Comparison of ENCODE assay signal across 23 cellular contexts in genomic region chr1:151193856-151194255, GRCh38. TPM values are rescaled to one million over a fixed set of nuclear protein-coding genes. Genes with fewer than 3 reads are reported as not detected.
DNase-seq lines count a peak whose midpoint lies in the region; ATAC-seq, FAIRE-seq and TF ChIP-seq lines count a peak whose summit lies in the region.
"Had no signal": no experiment of that assay in that cellular context is flagged by ENCODE, and none has a peak within 500 bp of the region (broad histone marks: within the 10 kb centered on the region; RNA-seq: fewer than 3 reads in every experiment).

No MANE protein-coding gene starts in this region.

- H3K27me3 Mint-ChIP-seq in HFFc6 (ENCODE audit: insufficient read depth) (peaks cover 9% of the 10 kb centered on the region), WTC11 (ENCODE audit: low read depth) (no peaks in the 10 kb centered on the region; the same call in 1 of the 2 replicates), neural crest cell (ENCODE audit: low read depth) (peaks cover 25% of the 10 kb centered on the region)

- H3K9me3 Mint-ChIP-seq in HFFc6 = no peaks in the 10 kb centered on the region; the same call in 1 of the 2 replicates
- no peaks in the 10 kb centered on the region for H3K9me3 Mint-ChIP-seq in WTC11
- H3K9me3 Mint-ChIP-seq in neural crest cell = no peaks in the 10 kb centered on the region
- H3K9me3 Mint-ChIP-seq: activated CD4-positive, alpha-beta T cell treated with anti-CD3 and anti-CD28 coated beads, Interleukin-2, amount 10 ng/mL, durations not matched to agents 7 days and 5 days; activated T-cell treated with anti-CD3 and anti-CD28 coated beads, Interleukin-2, amount 50 U/mL, for 4 hours; natural killer cell treated with Interleukin-12 subunit alpha and Interleukin-12 subunit beta and Interleukin-15 and Interleukin-18, amount 100 ng/mL, for 72 hours had no signal

- H3K4me1 Mint-ChIP-seq in HFFc6 (ENCODE audit: low read depth) (peaks cover 48% of the 10 kb centered on the region), WTC11 (peaks cover 13% of the 10 kb centered on the region), neural crest cell (peaks cover 31% of the 10 kb centered on the region)

- in situ Hi-C loops in Caki2 (cut with HindIII; ENCODE audit: low pct_unique_long_range_greater_than_20kb, low sequenced_read_pairs) = no loop called here

- H3K4me3 Mint-ChIP-seq in HFFc6 (no peak overlapping the region), WTC11 (no peak overlapping the region), neural crest cell (peak overlapping the region; percentile 39)
- H3K4me3 Mint-ChIP-seq: activated CD4-positive, alpha-beta T cell treated with anti-CD3 and anti-CD28 coated beads, Interleukin-2, amount 10 ng/mL, durations not matched to agents 7 days and 5 days; activated T-cell treated with anti-CD3 and anti-CD28 coated beads, Interleukin-2, amount 50 U/mL, for 4 hours; H9; natural killer cell treated with Interleukin-12 subunit alpha and Interleukin-12 subunit beta and Interleukin-15 and Interleukin-18, amount 100 ng/mL, for 72 hours had no signal

- no peak for ATAC-seq in WTC11
- ATAC-seq in HG03571 (IDR thresholded peaks at IDR 0.05; ENCODE audit: unreplicated experiment) = no peak
- ATAC-seq: activated T-cell treated with anti-CD3 and anti-CD28 coated beads, Interleukin-2, amount 50 U/mL, for 4 hours; natural killer cell treated with Interleukin-12 subunit alpha and Interleukin-12 subunit beta and Interleukin-15 and Interleukin-18, amount 100 ng/mL, for 72 hours; right lobe of liver had no signal

- no peak for FAIRE-seq in RCC 7860 (lab: Jason Lieb, UNC)
- FAIRE-seq: kidney had no signal

- DNase-seq in Caki2 (ENCODE audit: low read depth) (peak; percentile 29), HFFc6 (no peak), WTC11 (ENCODE audit: low spot score) (no peak), neural crest cell (ENCODE audit: low read depth, low spot score) (no peak), NK-92 (lab: John Stamatoyannopoulos, UW; ENCODE audit: unreplicated experiment) (no peak), RCC 7860 (ENCODE audit: low spot score) (no peak), cerebellum (ENCODE audit: low spot score) (no peak)
- DNase-seq: activated CD4-positive, alpha-beta T cell treated with anti-CD3 and anti-CD28 coated beads, Interleukin-2, amount 10 ng/mL, durations not matched to agents 7 days and 5 days; activated T-cell treated with anti-CD3 and anti-CD28 coated beads, Interleukin-2, amount 50 U/mL, for 4 hours; DMS153; GDM1; H9; head of caudate nucleus; NCI-H146; NCI-H446 treated with DMSO at 0.1 percent for 48 hours; right lobe of liver; SHP77; stimulated activated CD4-positive, alpha-beta T cell treated with anti-CD3 and anti-CD28 coated beads, Interleukin-4, amount 100 ng/mL, for 1 hour; substantia nigra had no signal

- CTCF ChIA-PET in WTC11 (lab: Charles Lee) = interaction anchor here (0.7 to 1.1 kb wide), 2 partner anchors 29 to 58 kb away, joined by 3 read pairs; no protein-coding TSS in a partner anchor

- H3K27ac Mint-ChIP-seq in HFFc6 (peak overlapping the region; percentile 68), WTC11 (peak overlapping the region; percentile 19; the same call in 1 of the 2 replicates), neural crest cell (ENCODE audit: unreplicated experiment) (no peak overlapping the region)
- H3K27ac Mint-ChIP-seq: activated CD4-positive, alpha-beta T cell treated with anti-CD3 and anti-CD28 coated beads, Interleukin-2, amount 10 ng/mL, durations not matched to agents 7 days and 5 days; H9; natural killer cell treated with Interleukin-12 subunit alpha and Interleukin-12 subunit beta and Interleukin-15 and Interleukin-18, amount 100 ng/mL, for 72 hours; progenitor cell of endocrine pancreas had no signal

- TF ChIP-seq CTCF in HFFc6 (IDR thresholded peaks at IDR 0.05) = no peak
- TF ChIP-seq CTCF in WTC11 (IDR thresholded peaks at IDR 0.05) = no peak
- TF ChIP-seq CTCF in neural crest cell (conservative IDR thresholded peaks at IDR 0.05) = no peak

- peaks cover 6% of the 10 kb centered on the region for H3K36me3 Mint-ChIP-seq in HFFc6 (ENCODE audit: low read depth)
- peaks cover under 1% of the 10 kb centered on the region; the same call in 1 of the 2 replicates for H3K36me3 Mint-ChIP-seq in WTC11
- no peaks in the 10 kb centered on the region for H3K36me3 Mint-ChIP-seq in neural crest cell (ENCODE audit: low read depth)

- POLR2A ChIA-PET in WTC11 (lab: Charles Lee) = no interaction called here

TF ChIP-seq in WTC11, 78 proteins besides CTCF, POLR2A, EP300 and RAD21 (continues in another document):
- TF ChIP-seq FOXJ3 (CRISPR knock-in tag; IDR thresholded peaks at IDR 0.05; ENCODE audit: borderline replicate concordance) (no peak), ZNF532 (CRISPR knock-in tag; IDR thresholded peaks at IDR 0.05; ENCODE audit: borderline replicate concordance) (no peak), ZNF416 (CRISPR knock-in tag; IDR thresholded peaks at IDR 0.05) (no peak), IRF2 (CRISPR knock-in tag; IDR thresholded peaks at IDR 0.05; ENCODE audit: borderline replicate concordance, low read depth) (no peak), EMX1 (CRISPR knock-in tag; IDR thresholded peaks at IDR 0.05) (no peak)

RNA-seq across cellular contexts. Expression of gene VPS72, which starts 3.9 kb away (rescaled TPM):
- 98.7 and 126 TPM in 2 replicates for total RNA-seq in Caki2 (2014; rRNA removed; shearing (Covaris generic); ENCODE audit: low replicate concordance)
- total RNA-seq in HFFc6 (2021; fragmentation: NEBNext Ultra II Directional; extraction: Animal tissue kit (Norgen Biotek cat#: 25700)) = 10 to 100 TPM; 57.8 to 87.4 (median 73.9) TPM
- total RNA-seq in WTC11 (2021) = 87.2 to 103 TPM (median 97.6 TPM) in 3 replicates
- 134 and 135 TPM in 2 replicates for total RNA-seq in neural crest cell
- total RNA-seq in cerebellum = 47.5 TPM

RNA-seq across cellular contexts. Expression of gene PIP5K1A, which starts 4.5 kb away (rescaled TPM):
- 14.0 and 51.9 TPM in 2 replicates for total RNA-seq in Caki2 (2014; rRNA removed; shearing (Covaris generic); ENCODE audit: low replicate concordance)
- total RNA-seq in HFFc6 (2021; fragmentation: NEBNext Ultra II Directional; extraction: Animal tissue kit (Norgen Biotek cat#: 25700)) = 10 to 100 TPM; 85.4 to 98.6 (median 90.6) TPM
- total RNA-seq in WTC11 (2021) = 77.8 to 84.8 TPM (median 81.3 TPM) in 3 replicates
- total RNA-seq in neural crest cell = 88.7 and 96.2 TPM in 2 replicates
- 83.5 TPM for total RNA-seq in cerebellum

RNA-seq across cellular contexts. Expression of gene TMOD4, which starts 18.1 kb away (rescaled TPM):
- total RNA-seq in Caki2 (2014; rRNA removed; shearing (Covaris generic); ENCODE audit: low replicate concordance) = not detected in 2 replicates
- 1 to 10 TPM in 1 of 6 experiments, under 1 TPM in 2, not detected in 3; 0.40 to 1.1 (median 0.99) TPM for total RNA-seq in HFFc6 (2021; fragmentation: NEBNext Ultra II Directional; extraction: Animal tissue kit (Norgen Biotek cat#: 25700))
- total RNA-seq in WTC11 (2021) (0.66 to 0.82 TPM (median 0.79 TPM) in 3 replicates), neural crest cell (1.6 and 2.7 TPM in 2 replicates), cerebellum (not detected)
- total RNA-seq: right lobe of liver had no signal

RNA-seq across cellular contexts. Expression of gene SCNM1, which starts 27.9 kb away (rescaled TPM):
- total RNA-seq in Caki2 (2014; rRNA removed; shearing (Covaris generic); ENCODE audit: low replicate concordance) = 30.4 and 52.3 TPM in 2 replicates
- 10 to 100 TPM; 38.4 to 45.7 (median 41.5) TPM for total RNA-seq in HFFc6 (2021; fragmentation: NEBNext Ultra II Directional; extraction: Animal tissue kit (Norgen Biotek cat#: 25700))
- 35.3 to 45.3 TPM (median 35.8 TPM) in 3 replicates for total RNA-seq in WTC11 (2021)
- total RNA-seq in neural crest cell = 48.7 and 57.1 TPM in 2 replicates
- 16.7 TPM for total RNA-seq in cerebellum

RNA-seq across cellular contexts. Expression of gene LYSMD1, which starts 28.2 kb away (rescaled TPM):
- total RNA-seq in Caki2 (2014; rRNA removed; shearing (Covaris generic); ENCODE audit: low replicate concordance) = 17.5 and 19.8 TPM in 2 replicates
- total RNA-seq in HFFc6 (2021; fragmentation: NEBNext Ultra II Directional; extraction: Animal tissue kit (Norgen Biotek cat#: 25700)) = 1 to 10 TPM; 5.0 to 6.6 (median 6.0) TPM
- total RNA-seq in WTC11 (2021) = 6.3 to 7.8 TPM (median 6.9 TPM) in 3 replicates
- 11.2 and 11.9 TPM in 2 replicates for total RNA-seq in neural crest cell
- 10.6 TPM for total RNA-seq in cerebellum
